ENCODE assay signal across 1 cellular context in genomic region chr10:114955984-114956383, GRCh38.
TF ChIP-seq lines count a peak whose summit lies in the region.

No MANE protein-coding gene starts in this region.

TF ChIP-seq in WTC11, 78 proteins besides CTCF, POLR2A, EP300 and RAD21 (continued from another document):
- TF ChIP-seq ZNF532 (CRISPR knock-in tag; IDR thresholded peaks at IDR 0.05; ENCODE audit: borderline replicate concordance) = no peak
- TF ChIP-seq GTF2I (CRISPR knock-in tag; conservative IDR thresholded peaks at IDR 0.05) = no peak
- TF ChIP-seq, protein P1, sequence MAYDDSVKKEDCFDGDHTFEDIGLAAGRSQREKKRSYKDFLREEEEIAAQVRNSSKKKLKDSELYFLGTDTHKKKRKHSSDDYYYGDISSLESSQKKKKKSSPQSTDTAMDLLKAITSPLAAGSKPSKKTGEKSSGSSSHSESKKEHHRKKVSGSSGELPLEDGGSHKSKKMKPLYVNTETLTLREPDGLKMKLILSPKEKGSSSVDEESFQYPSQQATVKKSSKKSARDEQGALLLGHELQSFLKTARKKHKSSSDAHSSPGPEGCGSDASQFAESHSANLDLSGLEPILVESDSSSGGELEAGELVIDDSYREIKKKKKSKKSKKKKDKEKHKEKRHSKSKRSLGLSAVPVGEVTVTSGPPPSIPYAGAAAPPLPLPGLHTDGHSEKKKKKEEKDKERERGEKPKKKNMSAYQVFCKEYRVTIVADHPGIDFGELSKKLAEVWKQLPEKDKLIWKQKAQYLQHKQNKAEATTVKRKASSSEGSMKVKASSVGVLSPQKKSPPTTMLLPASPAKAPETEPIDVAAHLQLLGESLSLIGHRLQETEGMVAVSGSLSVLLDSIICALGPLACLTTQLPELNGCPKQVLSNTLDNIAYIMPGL (CRISPR knock-in tag; IDR thresholded peaks at IDR 0.05) = no peak
- TF ChIP-seq, protein P2, sequence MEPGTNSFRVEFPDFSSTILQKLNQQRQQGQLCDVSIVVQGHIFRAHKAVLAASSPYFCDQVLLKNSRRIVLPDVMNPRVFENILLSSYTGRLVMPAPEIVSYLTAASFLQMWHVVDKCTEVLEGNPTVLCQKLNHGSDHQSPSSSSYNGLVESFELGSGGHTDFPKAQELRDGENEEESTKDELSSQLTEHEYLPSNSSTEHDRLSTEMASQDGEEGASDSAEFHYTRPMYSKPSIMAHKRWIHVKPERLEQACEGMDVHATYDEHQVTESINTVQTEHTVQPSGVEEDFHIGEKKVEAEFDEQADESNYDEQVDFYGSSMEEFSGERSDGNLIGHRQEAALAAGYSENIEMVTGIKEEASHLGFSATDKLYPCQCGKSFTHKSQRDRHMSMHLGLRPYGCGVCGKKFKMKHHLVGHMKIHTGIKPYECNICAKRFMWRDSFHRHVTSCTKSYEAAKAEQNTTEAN (CRISPR knock-in tag; IDR thresholded peaks at IDR 0.05) = no peak
- TF ChIP-seq EMX1 (CRISPR knock-in tag; IDR thresholded peaks at IDR 0.05) = no peak
- TF ChIP-seq KAT7 (CRISPR knock-in tag; IDR thresholded peaks at IDR 0.05; ENCODE audit: borderline replicate concordance) = no peak
- TF ChIP-seq IRF2 (CRISPR knock-in tag; IDR thresholded peaks at IDR 0.05; ENCODE audit: borderline replicate concordance, low read depth) = no peak
- TF ChIP-seq ZNF263 (CRISPR knock-in tag; IDR thresholded peaks at IDR 0.05; ENCODE audit: low read depth) = no peak
- TF ChIP-seq ATF6 (CRISPR knock-in tag; IDR thresholded peaks at IDR 0.05) = no peak
- TF ChIP-seq, protein P3, sequence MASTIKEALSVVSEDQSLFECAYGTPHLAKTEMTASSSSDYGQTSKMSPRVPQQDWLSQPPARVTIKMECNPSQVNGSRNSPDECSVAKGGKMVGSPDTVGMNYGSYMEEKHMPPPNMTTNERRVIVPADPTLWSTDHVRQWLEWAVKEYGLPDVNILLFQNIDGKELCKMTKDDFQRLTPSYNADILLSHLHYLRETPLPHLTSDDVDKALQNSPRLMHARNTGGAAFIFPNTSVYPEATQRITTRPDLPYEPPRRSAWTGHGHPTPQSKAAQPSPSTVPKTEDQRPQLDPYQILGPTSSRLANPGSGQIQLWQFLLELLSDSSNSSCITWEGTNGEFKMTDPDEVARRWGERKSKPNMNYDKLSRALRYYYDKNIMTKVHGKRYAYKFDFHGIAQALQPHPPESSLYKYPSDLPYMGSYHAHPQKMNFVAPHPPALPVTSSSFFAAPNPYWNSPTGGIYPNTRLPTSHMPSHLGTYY (CRISPR knock-in tag; IDR thresholded peaks at IDR 0.05) = no peak
- no peak for TF ChIP-seq FOXJ3 (CRISPR knock-in tag; IDR thresholded peaks at IDR 0.05; ENCODE audit: borderline replicate concordance)
- no peak for TF ChIP-seq FOXP4 (CRISPR knock-in tag; IDR thresholded peaks at IDR 0.05)
TF ChIP-seq in WTC11: peak in this region for 0.
